19 cellular contexts compared by ENCODE assay signal in the genomic region with DNA sequence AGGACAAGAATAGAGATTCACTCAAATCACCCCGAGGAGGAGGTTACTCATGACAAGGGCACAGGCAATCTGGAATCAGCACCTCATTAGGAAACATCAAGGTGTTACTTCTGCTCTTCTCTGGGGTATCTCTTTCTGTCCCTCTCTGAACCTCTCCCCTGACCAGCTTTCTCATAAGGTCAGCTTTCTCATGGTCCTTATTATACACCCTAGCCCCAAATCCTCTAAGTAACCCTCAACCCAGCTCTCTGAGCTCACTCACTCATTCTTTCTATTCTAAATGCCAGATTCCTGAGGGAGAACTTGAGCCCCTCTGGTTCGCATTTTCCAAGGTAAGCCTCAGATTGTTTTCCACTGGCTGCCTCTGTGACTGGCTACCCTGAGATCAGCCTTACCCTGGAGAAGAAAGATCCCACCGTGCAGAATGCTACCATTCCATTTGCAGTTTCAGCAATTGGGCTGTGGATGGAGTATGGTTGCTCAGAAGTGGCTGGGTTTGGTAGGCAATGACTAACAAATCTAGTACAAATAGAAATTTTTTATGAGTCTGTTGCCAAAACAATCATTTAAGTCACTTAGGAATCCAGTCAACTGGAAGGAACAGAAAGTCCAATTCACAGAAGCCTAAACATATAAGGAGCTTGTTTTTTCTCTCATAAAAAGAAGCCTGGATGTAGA. TPM values are rescaled to one million over a fixed set of nuclear protein-coding genes. Genes with fewer than 3 reads are reported as not detected.
DNase-seq lines count a peak whose midpoint lies in the region; ATAC-seq and TF ChIP-seq lines count a peak whose summit lies in the region.
"Had no signal": no experiment of that assay in that cellular context is flagged by ENCODE, and none has a peak within 500 bp of the region (broad histone marks: within the 10 kb centered on the region; RNA-seq: fewer than 3 reads in every experiment).

No MANE protein-coding gene starts in this region.

- H3K27me3 ChIP-seq in SU-DHL-6 (ENCODE audit: low read length) = no peaks in the 10 kb centered on the region
- H3K27me3 ChIP-seq in mesendoderm (ENCODE audit: insufficient read depth, low read length, poor library complexity) = no peaks in the 10 kb centered on the region
- H3K27me3 ChIP-seq: BLaER1 treated with 17β-estradiol and CSF1 and Interleukin-3, amounts not matched to agents 10 nM and 100 nM had no signal

- H3K79me2 ChIP-seq in SU-DHL-6 (ENCODE audit: insufficient read depth, low read length) (no peaks in the 10 kb centered on the region), mesendoderm (ENCODE audit: control insufficient read depth, insufficient read depth, low read length) (no peaks in the 10 kb centered on the region)

- no peak overlapping the region for H2AK5ac ChIP-seq in mesendoderm (ENCODE audit: low read length)

- H3F3A ChIP-seq in SU-DHL-6 (ENCODE audit: insufficient read depth) = peaks cover 35% of the 10 kb centered on the region

- H3K4me1 ChIP-seq in mesendoderm (ENCODE audit: control insufficient read depth, low read depth, low read length) = no peaks in the 10 kb centered on the region

- peak; percentile 7 for DNase-seq in ACHN
- peak; percentile 52 for DNase-seq in DMS53 (lab: John Stamatoyannopoulos, UW)
- DNase-seq in mesendoderm = peak; percentile 14
- no peak for DNase-seq in NCI-H146 (lab: John Stamatoyannopoulos, UW)
- DNase-seq in mucosa of gallbladder (ENCODE audit: low spot score) = no peak
- no peak for DNase-seq in AG20443 (ENCODE audit: low spot score)
- DNase-seq: GDM1; HCEC 1CT; NCI-H1417; NCI-H2081; NCI-H524; NK-92 treated with Interleukin-12 subunit alpha and Interleukin-12 subunit beta, amount 100 ng/mL, for 24 hours had no signal

- H3K4ac ChIP-seq in mesendoderm (ENCODE audit: low read depth, low read length) = no peak overlapping the region

- H3K9me3 ChIP-seq in SU-DHL-6 (ENCODE audit: insufficient read depth, low read length) = no peaks in the 10 kb centered on the region
- H3K9me3 ChIP-seq: BLaER1 treated with 17β-estradiol and CSF1 and Interleukin-3, amounts not matched to agents 10 nM and 100 nM had no signal

- H3K4me3 ChIP-seq in SU-DHL-6 (ENCODE audit: insufficient read depth, low read length, poor library complexity, severe bottlenecking) = no peak overlapping the region
- no peak overlapping the region for H3K4me3 ChIP-seq in mesendoderm (ENCODE audit: low read length)
- H3K4me3 ChIP-seq: BLaER1 treated with 17β-estradiol and CSF1 and Interleukin-3, amounts not matched to agents 10 nM and 100 nM had no signal

- no peak overlapping the region for H3K18ac ChIP-seq in mesendoderm (ENCODE audit: low read length)

- no peak overlapping the region for H3K56ac ChIP-seq in mesendoderm (ENCODE audit: low read length)

- H2BK15ac ChIP-seq in mesendoderm (replicated peaks; ENCODE audit: low read depth) = no peak overlapping the region

- WGBS in mesendoderm (ENCODE audit: extremely low coverage, insufficient coverage, low lambda C conversion rate) = no CpG with 5 or more reads among the region's 3 CpGs

- peak overlapping the region; percentile 20 for H3K27ac ChIP-seq in SU-DHL-6 (ENCODE audit: low read depth, low read length)
- no peak overlapping the region for H3K27ac ChIP-seq in mesendoderm (ENCODE audit: low read depth, low read length)
- H3K27ac ChIP-seq: BLaER1 treated with 17β-estradiol and CSF1 and Interleukin-3, amounts not matched to agents 10 nM and 100 nM had no signal

- TF ChIP-seq CTCF in SU-DHL-6 (IDR thresholded peaks at IDR 0.05; ENCODE audit: insufficient read depth, low read length, poor library complexity, severe bottlenecking) = no peak

- H4K20me1 ChIP-seq in SU-DHL-6 (ENCODE audit: low read depth, low read length) = no peaks in the 10 kb centered on the region
- H4K20me1 ChIP-seq: BLaER1 treated with 17β-estradiol and CSF1 and Interleukin-3, amounts not matched to agents 10 nM and 100 nM had no signal

- no peak overlapping the region for H4K8ac ChIP-seq in mesendoderm (ENCODE audit: low read depth, low read length)

- no peaks in the 10 kb centered on the region for H3K79me1 ChIP-seq in mesendoderm (ENCODE audit: low read length)

- H3K9ac ChIP-seq in SU-DHL-6 (ENCODE audit: low read length) (no peak overlapping the region), mesendoderm (ENCODE audit: low read length) (no peak overlapping the region)
- H3K9ac ChIP-seq: BLaER1 treated with 17β-estradiol and CSF1 and Interleukin-3, amounts not matched to agents 10 nM and 100 nM had no signal

- H2BK120ac ChIP-seq in mesendoderm (ENCODE audit: low read depth, low read length) = no peak overlapping the region

- no peak for ATAC-seq in GM18907 (IDR thresholded peaks at IDR 0.05; ENCODE audit: unreplicated experiment)

- H2BK5ac ChIP-seq in mesendoderm (ENCODE audit: low read length) = no peak overlapping the region

- in situ Hi-C loops in ACHN (cut with HindIII; ENCODE audit: low pct_ligation_motif_present, low pct_unique_long_range_greater_than_20kb, low sequenced_read_pairs) = no loop called here

- no peak overlapping the region for H3K4me2 ChIP-seq in SU-DHL-6 (ENCODE audit: low read depth, low read length, poor library complexity, severe bottlenecking)
- H3K4me2 ChIP-seq in mesendoderm (ENCODE audit: low read length) = no peak overlapping the region
- H3K4me2 ChIP-seq: BLaER1 treated with 17β-estradiol and CSF1 and Interleukin-3, amounts not matched to agents 10 nM and 100 nM had no signal

- H3K23ac ChIP-seq in mesendoderm (ENCODE audit: low read length) = no peak overlapping the region

- H4K5ac ChIP-seq in mesendoderm (ENCODE audit: low read length) = no peak overlapping the region

- no peak overlapping the region for H2AFZ ChIP-seq in SU-DHL-6 (ENCODE audit: low read depth, low read length, severe bottlenecking)

- H3K9me2 ChIP-seq in SU-DHL-6 (replicated peaks; ENCODE audit: insufficient read depth, low read length) = no peaks in the 10 kb centered on the region

- H3K36me3 ChIP-seq in SU-DHL-6 (ENCODE audit: low read length) (no peaks in the 10 kb centered on the region), mesendoderm (ENCODE audit: control insufficient read depth, insufficient read depth, low read length) (no peaks in the 10 kb centered on the region)
- H3K36me3 ChIP-seq: BLaER1 treated with 17β-estradiol and CSF1 and Interleukin-3, amounts not matched to agents 10 nM and 100 nM had no signal

RNA-seq across cellular contexts. Expression of gene TIMD4, which starts 9.0 kb away (rescaled TPM):
- not detected for polyA plus RNA-seq in mesendoderm (2013, experiment 1 of 2)
- not detected for polyA plus RNA-seq in mesendoderm (2013, experiment 2 of 2)
- total RNA-seq in mucosa of gallbladder = 0.29 TPM
- total RNA-seq: HT1080, LHCN-M2, SK-MEL-5 had no signal
- polyA plus RNA-seq: IgD-negative memory B cell had no signal

Comparison
In these comparisons a context has a peak if more than half of its experiments do, and no peak if none do; other contexts are left out.
1. DNase-seq: peak in ACHN (single experiment), DMS53 (single experiment) and mesendoderm (single experiment); none in NCI-H146 (single experiment), mucosa of gallbladder (single experiment) and AG20443 (single experiment).